1 cellular context compared by ENCODE assay signal in genomic region chr1:116556289-116557006, GRCh38.
A peak's percentile ranks its signal among the peaks of the same experiment; 100 is the strongest.
TF ChIP-seq lines count a peak whose summit lies in the region.

No MANE protein-coding gene starts in this region.

TF ChIP-seq in GM12878, 131 proteins besides CTCF, POLR2A, EP300 and RAD21 (continued from another document and continues in another):
- 0 out of 2 replicates have a peak, but pooled peaks have one; percentile 8 for TF ChIP-seq REST (IDR thresholded peaks at IDR 0.05; ENCODE audit: low read depth, low read length)
- no peak for TF ChIP-seq HSF1 (IDR thresholded peaks at IDR 0.05; ENCODE audit: low read depth, low read length)
- peak; percentile 72 for TF ChIP-seq SKIL (IDR thresholded peaks at IDR 0.05; ENCODE audit: low read depth, poor library complexity, severe bottlenecking)
- no peak for TF ChIP-seq ATF3 (IDR thresholded peaks at IDR 0.05; ENCODE audit: borderline replicate concordance, extremely low read depth, low read depth, low read length)
- peak; percentile 88 for TF ChIP-seq BCL11A (IDR thresholded peaks at IDR 0.05; ENCODE audit: low read depth, low read length)
- no peak for TF ChIP-seq RFX5 (IDR thresholded peaks at IDR 0.05; ENCODE audit: low read depth, low read length)
- no peak for TF ChIP-seq IRF5 (IDR thresholded peaks at IDR 0.05; ENCODE audit: borderline replicate concordance)
- TF ChIP-seq SRF (IDR thresholded peaks at IDR 0.05; ENCODE audit: low read depth in 2 of 2, low read length in 2 of 2) = no peak
- 0 out of 2 replicates have a peak, but pooled peaks have one; percentile 60 for TF ChIP-seq PML (IDR thresholded peaks at IDR 0.05; ENCODE audit: low read length)
- no peak for TF ChIP-seq EZH2 (IDR thresholded peaks at IDR 0.05; ENCODE audit: borderline replicate concordance, control insufficient read depth, low read depth, low read length)
- no peak; the same call in 1 of the 2 replicates for TF ChIP-seq GATAD2B (conservative IDR thresholded peaks at IDR 0.05; ENCODE audit: low read depth)
- 0 out of 2 replicates have a peak, but pooled peaks have one; percentile 44 for TF ChIP-seq MEF2A (IDR thresholded peaks at IDR 0.05; ENCODE audit: insufficient read depth, low read depth, low read length)
- TF ChIP-seq CREB1 (IDR thresholded peaks at IDR 0.05; ENCODE audit: low read depth) = peak; percentile 89
- TF ChIP-seq CREM (IDR thresholded peaks at IDR 0.05; ENCODE audit: low read depth) = peak; percentile 95
- no peak for TF ChIP-seq NR2C2 (IDR thresholded peaks at IDR 0.05; ENCODE audit: borderline replicate concordance, control insufficient read depth, insufficient read length, low read depth)
- no peak for TF ChIP-seq ZBTB11 (CRISPR knock-in tag; IDR thresholded peaks at IDR 0.05)
- TF ChIP-seq BCLAF1 (IDR thresholded peaks at IDR 0.05) = no peak
- TF ChIP-seq NFXL1 (IDR thresholded peaks at IDR 0.05; ENCODE audit: borderline replicate concordance) = no peak
- TF ChIP-seq FOS (IDR thresholded peaks at IDR 0.05; ENCODE audit: borderline replicate concordance, extremely low read depth, insufficient read length) = no peak
- no peak for TF ChIP-seq USF2 (IDR thresholded peaks at IDR 0.05; ENCODE audit: borderline replicate concordance, low read depth, low read length)
- no peak for TF ChIP-seq CBX3 (IDR thresholded peaks at IDR 0.05; ENCODE audit: borderline replicate concordance, low read depth)
- no peak for TF ChIP-seq SUZ12 (IDR thresholded peaks at IDR 0.05; ENCODE audit: unreplicated experiment)
- no peak for TF ChIP-seq ZSCAN29 (IDR thresholded peaks at IDR 0.05)
- TF ChIP-seq HDAC2 (IDR thresholded peaks at IDR 0.05) = no peak
- no peak for TF ChIP-seq ZNF622 (IDR thresholded peaks at IDR 0.05)
- peak; percentile 31 for TF ChIP-seq MEF2B (IDR thresholded peaks at IDR 0.05; ENCODE audit: partially characterized antibody, poor library complexity, severe bottlenecking)
- peak; percentile 69 for TF ChIP-seq ZNF207 (IDR thresholded peaks at IDR 0.05; ENCODE audit: borderline replicate concordance)
- TF ChIP-seq ATF2 (IDR thresholded peaks at IDR 0.05; ENCODE audit: low read length) = peak; percentile 85
- TF ChIP-seq NR2C1 (IDR thresholded peaks at IDR 0.05) = no peak
- peak; percentile 74 for TF ChIP-seq SMAD1 (IDR thresholded peaks at IDR 0.05; ENCODE audit: low read depth, partially characterized antibody)
- no peak for TF ChIP-seq PBX3 (IDR thresholded peaks at IDR 0.05; ENCODE audit: insufficient replicate concordance, low read depth, low read length)
- TF ChIP-seq MTA3 (IDR thresholded peaks at IDR 0.05; ENCODE audit: borderline replicate concordance, low read length) = peak; percentile 72
- TF ChIP-seq POLR2AphosphoS5 (IDR thresholded peaks at IDR 0.05; ENCODE audit: low read length) = peak; percentile 74
- TF ChIP-seq ELK1 (IDR thresholded peaks at IDR 0.05; ENCODE audit: low read depth, low read length) = no peak
